Comparison of ENCODE assay signal across 26 cellular contexts in the genomic region with DNA sequence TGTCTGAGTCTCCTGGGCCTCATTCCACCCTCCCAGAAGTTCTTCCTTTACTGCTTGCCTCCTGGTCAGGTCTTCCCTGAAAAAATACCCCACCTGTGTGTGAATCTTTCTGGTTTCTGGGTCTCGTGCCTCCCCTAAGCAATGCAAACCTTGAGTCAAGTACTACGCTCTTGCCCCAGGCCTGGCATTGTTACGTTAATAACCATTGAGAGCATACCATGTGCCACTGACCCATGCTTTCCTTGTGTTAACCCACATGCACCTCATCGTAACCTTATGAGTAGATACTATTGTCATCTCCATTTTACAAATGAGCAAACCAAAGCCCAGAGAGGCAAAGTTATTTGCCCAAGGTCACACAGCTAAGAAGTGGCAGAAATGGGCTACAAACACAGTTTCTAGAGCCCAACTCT. TPM values are rescaled to one million over a fixed set of nuclear protein-coding genes. Genes with fewer than 3 reads are reported as not detected.
DNase-seq lines count a peak whose midpoint lies in the region; ATAC-seq, FAIRE-seq and TF ChIP-seq lines count a peak whose summit lies in the region.
"Had no signal": no experiment of that assay in that cellular context is flagged by ENCODE, and none has a peak within 500 bp of the region (broad histone marks: within the 10 kb centered on the region; RNA-seq: fewer than 3 reads in every experiment).

No MANE protein-coding gene starts in this region.

- H3K9me2 ChIP-seq in GM23338 (ENCODE audit: insufficient read depth) = no peaks in the 10 kb centered on the region

- dilution Hi-C loops in endothelial cell of umbilical vein (cut with MboI; ENCODE audit: extremely low pct_ligation_motif_present, low sequenced_read_pairs) = no loop called here

- peak; percentile 59 for ATAC-seq in GM23338
- no peak for ATAC-seq in RWPE2 (ENCODE audit: low read depth)
- no peak for ATAC-seq in pancreas
- no peak for ATAC-seq in GM18868 (IDR thresholded peaks at IDR 0.05; ENCODE audit: unreplicated experiment)
- ATAC-seq in GM19395 (IDR thresholded peaks at IDR 0.05; ENCODE audit: unreplicated experiment) = no peak
- ATAC-seq: activated CD8-positive, alpha-beta memory T cell treated with anti-CD3 and anti-CD28 coated beads, Interleukin-2, amount 10 ng/mL, durations not matched to agents 7 days and 5 days; SK-N-SH treated with all-trans-retinoic acid at 6 μM for 48 hours; stimulated activated memory B cell treated with anti-CD40 and anti-IgM and Interleukin-4, amounts not matched to agents 10 μg/mL and 1 μg/mL and 100 μg/mL, for 72 hours had no signal

- intact Hi-C loops in endothelial cell of umbilical vein (cut with micrococcal nuclease) (no loop called here), pancreas (cut with DNase I) (no loop called here)

- no peaks in the 10 kb centered on the region for H3K79me2 ChIP-seq in GM23338 (replicated peaks; ENCODE audit: insufficient read depth)
- H3K79me2 ChIP-seq in endothelial cell of umbilical vein (ENCODE audit: control insufficient read depth, insufficient read depth, low read length) = no peaks in the 10 kb centered on the region

- no peak overlapping the region for H3K4me3 Mint-ChIP-seq in GM23338
- H3K4me3 Mint-ChIP-seq: activated CD8-positive, alpha-beta memory T cell treated with anti-CD3 and anti-CD28 coated beads, Interleukin-2, amount 10 ng/mL, durations not matched to agents 7 days and 5 days; activated naive CD4-positive, alpha-beta T cell treated with anti-CD3 and anti-CD28 coated beads, Interleukin-2, amount 50 U/mL, for 24 hours; stimulated activated memory B cell treated with anti-CD40 and anti-IgM and Interleukin-4, amounts not matched to agents 10 μg/mL and 1 μg/mL and 100 μg/mL, for 72 hours had no signal

- H3K4me2 ChIP-seq in GM23338 (no peak overlapping the region), endothelial cell of umbilical vein (ENCODE audit: insufficient read depth, low read length) (no peak overlapping the region)
- H3K4me2 ChIP-seq: BLaER1 had no signal

- H3K4me1 ChIP-seq in GM23338 (ENCODE audit: insufficient read depth) (peaks cover 25% of the 10 kb centered on the region), RWPE2 (ENCODE audit: insufficient read depth, poor library complexity, severe bottlenecking) (peaks cover 31% of the 10 kb centered on the region), endothelial cell of umbilical vein (ENCODE audit: control insufficient read depth, extremely low read depth, insufficient read depth, low read length) (no peaks in the 10 kb centered on the region), pancreas (peaks cover 0 to 18% (median 18%) of the 10 kb centered on the region in 3 donors)
- H3K4me1 ChIP-seq: BLaER1 had no signal

- peak; percentile 12 for FAIRE-seq in endothelial cell of umbilical vein (lab: Jason Lieb, UNC)
- FAIRE-seq in pancreas (lab: Jason Lieb, UNC) = no peak
- FAIRE-seq in H54 (lab: Jason Lieb, UNC) = no peak

- H3K9me3 ChIP-seq in RWPE2 (ENCODE audit: severe bottlenecking) (no peaks in the 10 kb centered on the region), endothelial cell of umbilical vein (replicated peaks; ENCODE audit: control insufficient read depth, insufficient read depth, low read length) (no peaks in the 10 kb centered on the region), pancreas (no peaks in the 10 kb centered on the region)
- H3K9me3 ChIP-seq: BLaER1, MG63, thoracic aorta had no signal

- H3K27ac ChIP-seq in GM23338 (ENCODE audit: low read depth) (no peak overlapping the region), RWPE2 (ENCODE audit: poor library complexity, severe bottlenecking) (peak overlapping the region; percentile 75), endothelial cell of umbilical vein (ENCODE audit: insufficient read depth, low read depth, low read length) (no peak overlapping the region), pancreas (peak overlapping the region; percentile 35 to 85 (median 60)), brain microvascular endothelial cell (no peak overlapping the region)
- H3K27ac ChIP-seq: BLaER1, thoracic aorta, VCaP had no signal

- 87 to 93% methylated on average over 4 of the region's 4 CpGs for WGBS in pancreas, 2 donors

- DNase-seq in GM23338 (ENCODE audit: low spot score) (peak; percentile 61), RWPE2 (ENCODE audit: low spot score) (no peak), endothelial cell of umbilical vein (ENCODE audit: low read depth, low spot score) (no peak), pancreas (no peak), brain microvascular endothelial cell (no peak), H54 (ENCODE audit: insufficient read length, low spot score) (no peak)
- DNase-seq: activated CD4-positive, alpha-beta T cell treated with anti-CD3 and anti-CD28 coated beads, Interleukin-2, amount 50 U/mL, for 1 hour; activated CD8-positive, alpha-beta memory T cell treated with anti-CD3 and anti-CD28 coated beads, Interleukin-2, amount 10 ng/mL, durations not matched to agents 7 days and 5 days; central memory CD4-positive, alpha-beta T cell; dermis blood vessel endothelial cell; DMS79 treated with DMSO at 0.1 percent for 48 hours; MG63; NCI-H1436 treated with DMSO at 0.1 percent for 48 hours; NCI-H510A treated with DMSO at 0.1 percent for 48 hours had no signal

- no peaks in the 10 kb centered on the region for H3K36me3 Mint-ChIP-seq in GM23338 (ENCODE audit: low read depth)
- H3K36me3 Mint-ChIP-seq: activated CD8-positive, alpha-beta memory T cell treated with anti-CD3 and anti-CD28 coated beads, Interleukin-2, amount 10 ng/mL, durations not matched to agents 7 days and 5 days; activated naive CD4-positive, alpha-beta T cell treated with anti-CD3 and anti-CD28 coated beads, Interleukin-2, amount 50 U/mL, for 24 hours; stimulated activated memory B cell treated with anti-CD40 and anti-IgM and Interleukin-4, amounts not matched to agents 10 μg/mL and 1 μg/mL and 100 μg/mL, for 72 hours had no signal

- in situ Hi-C loops in brain microvascular endothelial cell (cut with HindIII; ENCODE audit: low pct_ligation_motif_present, low sequenced_read_pairs) = no loop called here

- no peak overlapping the region for H3K9ac ChIP-seq in endothelial cell of umbilical vein (replicated peaks; ENCODE audit: extremely low read depth, insufficient read depth, low read length)
- H3K9ac ChIP-seq: BLaER1 had no signal

- no peak for TF ChIP-seq POLR2A in endothelial cell of umbilical vein (IDR thresholded peaks at IDR 0.05; ENCODE audit: low read depth, low read length)
- no peak for TF ChIP-seq POLR2A in H54 (IDR thresholded peaks at IDR 0.05; ENCODE audit: low read depth, low read length)

- H3K36me3 ChIP-seq in GM23338 (ENCODE audit: insufficient read depth) (no peaks in the 10 kb centered on the region), RWPE2 (ENCODE audit: low read depth) (no peaks in the 10 kb centered on the region), endothelial cell of umbilical vein (ENCODE audit: control insufficient read depth in 2 of 2, extremely low read depth in 1 of 2, insufficient read depth in 2 of 2, low read length in 2 of 2) (no peaks in the 10 kb centered on the region), pancreas (no peaks in the 10 kb centered on the region), brain microvascular endothelial cell (replicated peaks) (no peaks in the 10 kb centered on the region)
- H3K36me3 ChIP-seq: BLaER1, MG63, thoracic aorta had no signal

- H2AFZ ChIP-seq in GM23338 (no peak overlapping the region), endothelial cell of umbilical vein (ENCODE audit: low read depth, low read length) (no peak overlapping the region)

- TF ChIP-seq CTCF in GM23338 (conservative IDR thresholded peaks at IDR 0.05; ENCODE audit: low read depth in 2 of 2) (no peak), RWPE2 (IDR thresholded peaks at IDR 0.05; ENCODE audit: poor library complexity, severe bottlenecking) (no peak), endothelial cell of umbilical vein (IDR thresholded peaks at IDR 0.05; ENCODE audit: extremely low read depth in 1 of 2, insufficient read depth in 1 of 2, low read depth in 1 of 2, low read length in 2 of 2) (no peak), pancreas (IDR thresholded peaks at IDR 0.05) (no peak), brain microvascular endothelial cell (IDR thresholded peaks at IDR 0.05; ENCODE audit: low read depth, low read length, missing control alignments) (no peak)

- POLR2A ChIA-PET in endothelial cell of umbilical vein (lab: Charles Lee) = interaction anchor here (0.6 kb wide), 1 partner anchor 16 kb away, joined by 4 read pairs; no protein-coding TSS in a partner anchor

- H3K9me3 Mint-ChIP-seq in GM23338 = no peaks in the 10 kb centered on the region; the same call in 2 of the 3 replicates
- H3K9me3 Mint-ChIP-seq: activated naive CD4-positive, alpha-beta T cell treated with anti-CD3 and anti-CD28 coated beads, Interleukin-2, amount 50 U/mL, for 24 hours; stimulated activated memory B cell treated with anti-CD40 and anti-IgM and Interleukin-4, amounts not matched to agents 10 μg/mL and 1 μg/mL and 100 μg/mL, for 72 hours had no signal

- H3K27me3 Mint-ChIP-seq in GM23338 (ENCODE audit: insufficient read depth, low read depth, poor library complexity) = peaks cover 9% of the 10 kb centered on the region
- H3K27me3 Mint-ChIP-seq: activated naive CD4-positive, alpha-beta T cell treated with anti-CD3 and anti-CD28 coated beads, Interleukin-2, amount 50 U/mL, for 24 hours had no signal

- no peak overlapping the region for H3K4me3 ChIP-seq in GM23338
- no peak overlapping the region for H3K4me3 ChIP-seq in RWPE2 (ENCODE audit: severe bottlenecking)
- H3K4me3 ChIP-seq in endothelial cell of umbilical vein (replicated peaks in 1 of 3; ENCODE audit: insufficient read depth in 1 of 3, low read depth in 1 of 3, low read length in 3 of 3) = no peak overlapping the region
- peak overlapping the region in 1 of 4 donors; percentile 21 for H3K4me3 ChIP-seq in pancreas
- H3K4me3 ChIP-seq in brain microvascular endothelial cell (ENCODE audit: low read depth, low read length) = no peak overlapping the region
- H3K4me3 ChIP-seq: BLaER1, MG63, thoracic aorta had no signal

- H3K9me1 ChIP-seq in endothelial cell of umbilical vein (replicated peaks; ENCODE audit: control insufficient read depth, extremely low read depth, insufficient read depth, low read length) = no peaks in the 10 kb centered on the region

- 0 out of 2 replicates have a peak overlapping the region, but pooled peaks have one; percentile 42 for H3K27ac Mint-ChIP-seq in GM23338
- H3K27ac Mint-ChIP-seq: activated CD8-positive, alpha-beta memory T cell treated with anti-CD3 and anti-CD28 coated beads, Interleukin-2, amount 10 ng/mL, durations not matched to agents 7 days and 5 days; stimulated activated memory B cell treated with anti-CD40 and anti-IgM and Interleukin-4, amounts not matched to agents 10 μg/mL and 1 μg/mL and 100 μg/mL, for 72 hours had no signal

- H3K27me3 ChIP-seq in GM23338 (ENCODE audit: insufficient read depth) (no peaks in the 10 kb centered on the region), RWPE2 (ENCODE audit: insufficient read depth, poor library complexity, severe bottlenecking) (no peaks in the 10 kb centered on the region), endothelial cell of umbilical vein (ENCODE audit: control insufficient read depth in 2 of 2, insufficient read depth in 2 of 2, low read length in 2 of 2) (peaks cover 4 to 9% of the 10 kb centered on the region in 2 experiments), pancreas (no peaks in the 10 kb centered on the region), brain microvascular endothelial cell (replicated peaks) (no peaks in the 10 kb centered on the region)
- H3K27me3 ChIP-seq: BLaER1, MG63 had no signal

- 0 out of 2 replicates have a peak, but pooled peaks cover 3% of the 10 kb centered on the region for H3F3A ChIP-seq in GM23338 (replicated peaks; ENCODE audit: low read depth)

- no peaks in the 10 kb centered on the region for H4K20me1 ChIP-seq in GM23338 (replicated peaks; ENCODE audit: insufficient read depth)
- H4K20me1 ChIP-seq in endothelial cell of umbilical vein (replicated peaks; ENCODE audit: control insufficient read depth, extremely low read depth, insufficient read depth, low read length) = no peaks in the 10 kb centered on the region
- H4K20me1 ChIP-seq: BLaER1 had no signal

- peaks cover 39% of the 10 kb centered on the region for H3K4me1 Mint-ChIP-seq in GM23338
- H3K4me1 Mint-ChIP-seq: stimulated activated memory B cell treated with anti-CD40 and anti-IgM and Interleukin-4, amounts not matched to agents 10 μg/mL and 1 μg/mL and 100 μg/mL, for 72 hours had no signal

- CTCF ChIA-PET in endothelial cell of umbilical vein (lab: Charles Lee) = interaction anchor here (0.6 to 1.5 kb wide), 2 partner anchors 40 to 44 kb away, joined by 3 to 4 read pairs; no protein-coding TSS in a partner anchor

- BruUV-seq in endothelial cell of umbilical vein (replicated peaks; lab: Mats Ljungman, UMichigan) = no TSS peak

RNA-seq across cellular contexts. Expression of a gene that starts 25.4 kb away (rescaled TPM):
- 12.1 and 15.3 TPM in 2 replicates for total RNA-seq in GM23338 (2014; rRNA removed; shearing (Covaris generic))
- polyA plus RNA-seq in GM23338 (2016; fragmentation: Nextera tagmentation; extraction: Ambion mirVana) (41.2 and 46.9 TPM in 2 replicates), endothelial cell of umbilical vein (3.3 and 4.2 TPM in 2 replicates), pancreas (10 to 100 TPM; 33.1 to 45.8 TPM)
- total RNA-seq in endothelial cell of umbilical vein (12.9 and 13.0 TPM in 2 replicates), pancreas (100 to 1,000 TPM in 3 of 6 donors, 10 to 100 TPM in 3; 65.9 to 157 (median 99.0) TPM)
- 3.3 and 3.6 TPM in 2 replicates for polyA plus RNA-seq in endothelial cell of umbilical vein (2011; cell fraction: cytosol; rRNA removed)
- 2.3 and 2.6 TPM in 2 replicates for polyA plus RNA-seq in endothelial cell of umbilical vein (2011; cell fraction: nucleus; rRNA removed)
- polyA plus RNA-seq in endothelial cell of umbilical vein (2012) = 10.7 and 13.5 TPM in 2 replicates
- polyA minus RNA-seq in endothelial cell of umbilical vein = 5.9 and 6.1 TPM in 2 replicates
- 103 TPM for polyA minus RNA-seq in endothelial cell of umbilical vein (2011; cell fraction: cytosol; rRNA and poly(A)+ RNA removed)
- polyA minus RNA-seq in endothelial cell of umbilical vein (2011; cell fraction: nucleus; rRNA and poly(A)+ RNA removed) = 3.0 and 9.5 TPM in 2 replicates

RNA-seq across cellular contexts. Expression of a gene that starts 56.2 kb away (rescaled TPM):
- total RNA-seq in GM23338 (2014; rRNA removed; shearing (Covaris generic)) = not detected in 2 replicates
- polyA plus RNA-seq in GM23338 (2016; fragmentation: Nextera tagmentation; extraction: Ambion mirVana) (not detected in 2 replicates), endothelial cell of umbilical vein (0.03 TPM in 1 of 2 replicates, not detected in the other), pancreas (under 1 TPM; 0.15 to 0.45 TPM)
- total RNA-seq in endothelial cell of umbilical vein (not detected in 2 replicates), pancreas (under 1 TPM; 0.09 to 0.19 (median 0.13) TPM)
- not detected in 2 replicates for polyA plus RNA-seq in endothelial cell of umbilical vein (2011; cell fraction: cytosol; rRNA removed)
- polyA plus RNA-seq in endothelial cell of umbilical vein (2011; cell fraction: nucleus; rRNA removed) = not detected in 2 replicates
- polyA plus RNA-seq in endothelial cell of umbilical vein (2012) = not detected in 2 replicates
- polyA minus RNA-seq in endothelial cell of umbilical vein = not detected in 2 replicates
- polyA minus RNA-seq in endothelial cell of umbilical vein (2011; cell fraction: cytosol; rRNA and poly(A)+ RNA removed) = not detected
- not detected in 2 replicates for polyA minus RNA-seq in endothelial cell of umbilical vein (2011; cell fraction: nucleus; rRNA and poly(A)+ RNA removed)
- total RNA-seq: activated CD8-positive, alpha-beta memory T cell treated with anti-CD3 and anti-CD28 coated beads, Interleukin-2, amount 10 ng/mL, durations not matched to agents 7 days and 5 days; dermis blood vessel endothelial cell; glomerular endothelial cell; lung microvascular endothelial cell; RPMI7951; T-helper 2 cell treated with Interferon-gamma antibody and Interleukin-4, amounts not matched to agents 100 ng/mL and 5 ng/mL, for 36 hours had no signal

Comparison
In these comparisons a context has a peak if more than half of its experiments do, and no peak if none do; other contexts are left out.
1. H3K27ac ChIP-seq: peak in RWPE2 (single experiment) and pancreas (4 of 4); none in GM23338 (single experiment), endothelial cell of umbilical vein (single experiment) and brain microvascular endothelial cell (single experiment).